In genomic region chr2:77418537-77418936, GRCh38 we compare ENCODE assay signal across 17 cellular contexts.
DNase-seq lines count a peak whose midpoint lies in the region; ATAC-seq and TF ChIP-seq lines count a peak whose summit lies in the region.
"Had no signal": no experiment of that assay in that cellular context is flagged by ENCODE, and none has a peak within 500 bp of the region (broad histone marks: within the 10 kb centered on the region; RNA-seq: fewer than 3 reads in every experiment).

No MANE protein-coding gene starts in this region.

- TF ChIP-seq CTCF in gastrocnemius medialis (IDR thresholded peaks at IDR 0.05 in 4 of 5, conservative IDR thresholded peaks at IDR 0.05 in 1 of 5) = no peak

- in situ Hi-C loops in gastrocnemius medialis (cut with MboI; ENCODE audit: low sequenced_read_pairs in 4 of 4) = no loop called here

- peak overlapping the region in 3 of 4 donors; percentile 16 to 65 (median 54) for H3K27ac ChIP-seq in gastrocnemius medialis
- H3K27ac ChIP-seq: C4-2B had no signal

- H3K9me3 ChIP-seq in endocrine pancreas (ENCODE audit: control insufficient read depth, low read length) (no peaks in the 10 kb centered on the region), gastrocnemius medialis (no peaks in the 10 kb centered on the region)
- H3K9me3 ChIP-seq: BE2C, Caco-2, HAP-1 had no signal

- H3K36me3 ChIP-seq in endocrine pancreas (ENCODE audit: control insufficient read depth, insufficient read depth, low read length) (no peaks in the 10 kb centered on the region), gastrocnemius medialis (no peaks in the 10 kb centered on the region)
- H3K36me3 ChIP-seq: BE2C, HAP-1 had no signal

- no peak overlapping the region for H3K9ac ChIP-seq in endocrine pancreas (ENCODE audit: control insufficient read depth, insufficient read depth, low read length)

- H3K27me3 ChIP-seq in endocrine pancreas (ENCODE audit: control insufficient read depth, insufficient read depth, low read length) (no peaks in the 10 kb centered on the region), gastrocnemius medialis (no peaks in the 10 kb centered on the region)
- H3K27me3 ChIP-seq: BE2C had no signal

- H3K4me3 ChIP-seq in endocrine pancreas (ENCODE audit: control insufficient read depth, insufficient read depth, low read length) (peak overlapping the region; percentile 22), gastrocnemius medialis (no peak overlapping the region)
- H3K4me3 ChIP-seq: GM12878, HAP-1 had no signal

- TF ChIP-seq POLR2A in gastrocnemius medialis (IDR thresholded peaks at IDR 0.05) = no peak

- peaks cover 23% of the 10 kb centered on the region for H3K4me1 ChIP-seq in endocrine pancreas (ENCODE audit: control insufficient read depth, insufficient read depth, low read length)
- H3K4me1 ChIP-seq in gastrocnemius medialis = peaks cover 0 to 6% of the 10 kb centered on the region in 2 donors
- H3K4me1 ChIP-seq: BE2C, Caco-2, HAP-1 had no signal

- DNase-seq in left ventricle myocardium superior (no peak), left cardiac atrium (no peak), gastrocnemius medialis (no peak), C1 segment of cervical spinal cord (lab: John Stamatoyannopoulos, UW) (no peak), 8988T (no peak), mesenteric fat pad (ENCODE audit: low spot score) (no peak)
- DNase-seq: ACHN; BE2C; Caco-2; CD4-positive, alpha-beta T cell; DMS153; DND-41; EL had no signal

- ATAC-seq in left ventricle myocardium superior (peak; percentile 26), left cardiac atrium (no peak), gastrocnemius medialis (peak; percentile 75 to 97)
- ATAC-seq: GM12878 had no signal

- intact Hi-C loops in left ventricle myocardium superior (cut with micrococcal nuclease) (no loop called here), left cardiac atrium (cut with DNase I) (no loop called here), gastrocnemius medialis (cut with DNase I; ENCODE audit: low total_unique reads) (no loop called here)

Comparison
In these comparisons a context has a peak if more than half of its experiments do, and no peak if none do; other contexts are left out.
1. ATAC-seq: peak in left ventricle myocardium superior (single experiment) and gastrocnemius medialis (2 of 2); none in left cardiac atrium (0 of 2).